ENCODE assay signal across 1 cellular context in the genomic region with DNA sequence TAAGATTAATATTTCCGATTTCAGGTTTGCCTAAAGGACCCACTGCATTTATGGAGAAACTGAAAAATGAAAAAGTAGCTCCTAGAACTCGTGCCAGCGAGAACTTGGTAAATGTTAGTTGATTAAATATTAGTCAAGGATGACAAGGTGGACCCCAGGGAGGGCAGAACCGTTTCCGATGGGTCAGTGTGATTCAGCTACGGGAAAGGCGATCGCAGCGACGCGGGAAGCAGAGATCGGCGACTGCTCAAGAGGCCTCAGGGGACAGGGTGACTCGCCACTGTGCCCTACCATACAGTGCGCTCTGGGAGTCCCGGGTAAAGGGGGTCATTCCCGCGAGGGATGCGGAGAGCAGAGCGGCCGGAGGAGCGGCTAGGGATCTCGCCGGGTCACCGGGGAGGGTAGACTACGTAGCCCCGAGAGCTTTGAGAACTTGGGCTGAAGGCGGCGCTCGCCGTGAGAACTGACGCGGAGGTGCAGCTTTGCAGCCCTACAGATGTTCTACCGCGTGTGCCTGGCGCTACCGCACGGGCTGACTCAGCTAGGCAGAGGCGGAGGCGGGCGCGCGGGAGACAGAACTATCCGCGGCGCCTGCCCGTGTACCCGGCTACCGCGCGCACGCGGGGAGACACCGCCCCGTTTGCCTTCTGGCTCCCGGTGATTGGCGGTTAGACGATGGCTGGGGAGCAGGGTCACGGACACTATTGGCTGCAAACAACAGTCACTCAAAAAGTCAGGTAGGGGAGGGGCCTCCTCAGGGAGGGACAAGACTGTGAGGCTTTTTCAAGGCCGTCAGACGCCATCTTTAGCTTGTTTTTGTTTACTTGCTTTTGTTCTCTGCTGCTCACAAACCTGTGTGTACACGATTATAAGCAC.
TF ChIP-seq lines count a peak whose summit lies in the region.

No MANE protein-coding gene starts in this region.

TF ChIP-seq in GM12878, 131 proteins besides CTCF, POLR2A, EP300 and RAD21 (continues in another document):
- TF ChIP-seq RFX5 (IDR thresholded peaks at IDR 0.05; ENCODE audit: low read depth, low read length) (peak; percentile 48; the same call in 1 of the 2 replicates), CBX5 (IDR thresholded peaks at IDR 0.05; ENCODE audit: low read depth) (peak; percentile 39; the same call in 1 of the 2 replicates), ZSCAN29 (IDR thresholded peaks at IDR 0.05) (peak; percentile 100), NBN (IDR thresholded peaks at IDR 0.05) (peak; percentile 85), CHD1 (IDR thresholded peaks at IDR 0.05; ENCODE audit: low read depth, low read length) (no peak), ETV6 (conservative IDR thresholded peaks at IDR 0.05 in 1 of 2, IDR thresholded peaks at IDR 0.05 in 1 of 2; ENCODE audit: borderline replicate concordance in 1 of 2, low read depth in 1 of 2) (no peak), TCF7 (IDR thresholded peaks at IDR 0.05; ENCODE audit: borderline replicate concordance) (no peak), NRF1 (conservative IDR thresholded peaks at IDR 0.05; ENCODE audit: low read depth, low read length) (0 out of 2 replicates have a peak, but pooled peaks have one; percentile 11), SIX5 (IDR thresholded peaks at IDR 0.05; ENCODE audit: low read depth, low read length, severe bottlenecking) (no peak), ESRRA (IDR thresholded peaks at IDR 0.05; ENCODE audit: low read length) (peak; percentile 60; the same call in 1 of the 2 replicates), ATF7 (IDR thresholded peaks at IDR 0.05; ENCODE audit: low read depth) (no peak), EGR1 (IDR thresholded peaks at IDR 0.05; ENCODE audit: borderline replicate concordance in 1 of 2, low read depth in 2 of 2, low read length in 2 of 2) (peak in 1 of 2 experiments; percentile 77; a peak in 2 of 3 replicates), SMARCA5 (IDR thresholded peaks at IDR 0.05) (peak; percentile 91), MYC (IDR thresholded peaks at IDR 0.05; ENCODE audit: insufficient read depth, insufficient read length, insufficient replicate concordance, low read length, severe bottlenecking) (peak; percentile 86), NR2F1 (conservative IDR thresholded peaks at IDR 0.05) (peak; percentile 79), ZNF207 (IDR thresholded peaks at IDR 0.05; ENCODE audit: borderline replicate concordance) (peak; percentile 91), MTA2 (IDR thresholded peaks at IDR 0.05; ENCODE audit: low read depth) (0 out of 2 replicates have a peak, but pooled peaks have one; percentile 18), POLR2AphosphoS2 (IDR thresholded peaks at IDR 0.05; ENCODE audit: low read depth, low read length) (peak; percentile 88), DPF2 (IDR thresholded peaks at IDR 0.05) (peak; percentile 96), RUNX3 (IDR thresholded peaks at IDR 0.05; ENCODE audit: low read length) (peak; percentile 44; the same call in 1 of the 2 replicates), RAD51 (IDR thresholded peaks at IDR 0.05) (no peak)
- TF ChIP-seq, protein P1, sequence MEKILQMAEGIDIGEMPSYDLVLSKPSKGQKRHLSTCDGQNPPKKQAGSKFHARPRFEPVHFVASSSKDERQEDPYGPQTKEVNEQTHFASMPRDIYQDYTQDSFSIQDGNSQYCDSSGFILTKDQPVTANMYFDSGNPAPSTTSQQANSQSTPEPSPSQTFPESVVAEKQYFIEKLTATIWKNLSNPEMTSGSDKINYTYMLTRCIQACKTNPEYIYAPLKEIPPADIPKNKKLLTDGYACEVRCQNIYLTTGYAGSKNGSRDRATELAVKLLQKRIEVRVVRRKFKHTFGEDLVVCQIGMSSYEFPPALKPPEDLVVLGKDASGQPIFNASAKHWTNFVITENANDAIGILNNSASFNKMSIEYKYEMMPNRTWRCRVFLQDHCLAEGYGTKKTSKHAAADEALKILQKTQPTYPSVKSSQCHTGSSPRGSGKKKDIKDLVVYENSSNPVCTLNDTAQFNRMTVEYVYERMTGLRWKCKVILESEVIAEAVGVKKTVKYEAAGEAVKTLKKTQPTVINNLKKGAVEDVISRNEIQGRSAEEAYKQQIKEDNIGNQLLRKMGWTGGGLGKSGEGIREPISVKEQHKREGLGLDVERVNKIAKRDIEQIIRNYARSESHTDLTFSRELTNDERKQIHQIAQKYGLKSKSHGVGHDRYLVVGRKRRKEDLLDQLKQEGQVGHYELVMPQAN (conservative IDR thresholded peaks at IDR 0.05) = 0 out of 2 replicates have a peak, but pooled peaks have one; percentile 24
- TF ChIP-seq, protein P2, sequence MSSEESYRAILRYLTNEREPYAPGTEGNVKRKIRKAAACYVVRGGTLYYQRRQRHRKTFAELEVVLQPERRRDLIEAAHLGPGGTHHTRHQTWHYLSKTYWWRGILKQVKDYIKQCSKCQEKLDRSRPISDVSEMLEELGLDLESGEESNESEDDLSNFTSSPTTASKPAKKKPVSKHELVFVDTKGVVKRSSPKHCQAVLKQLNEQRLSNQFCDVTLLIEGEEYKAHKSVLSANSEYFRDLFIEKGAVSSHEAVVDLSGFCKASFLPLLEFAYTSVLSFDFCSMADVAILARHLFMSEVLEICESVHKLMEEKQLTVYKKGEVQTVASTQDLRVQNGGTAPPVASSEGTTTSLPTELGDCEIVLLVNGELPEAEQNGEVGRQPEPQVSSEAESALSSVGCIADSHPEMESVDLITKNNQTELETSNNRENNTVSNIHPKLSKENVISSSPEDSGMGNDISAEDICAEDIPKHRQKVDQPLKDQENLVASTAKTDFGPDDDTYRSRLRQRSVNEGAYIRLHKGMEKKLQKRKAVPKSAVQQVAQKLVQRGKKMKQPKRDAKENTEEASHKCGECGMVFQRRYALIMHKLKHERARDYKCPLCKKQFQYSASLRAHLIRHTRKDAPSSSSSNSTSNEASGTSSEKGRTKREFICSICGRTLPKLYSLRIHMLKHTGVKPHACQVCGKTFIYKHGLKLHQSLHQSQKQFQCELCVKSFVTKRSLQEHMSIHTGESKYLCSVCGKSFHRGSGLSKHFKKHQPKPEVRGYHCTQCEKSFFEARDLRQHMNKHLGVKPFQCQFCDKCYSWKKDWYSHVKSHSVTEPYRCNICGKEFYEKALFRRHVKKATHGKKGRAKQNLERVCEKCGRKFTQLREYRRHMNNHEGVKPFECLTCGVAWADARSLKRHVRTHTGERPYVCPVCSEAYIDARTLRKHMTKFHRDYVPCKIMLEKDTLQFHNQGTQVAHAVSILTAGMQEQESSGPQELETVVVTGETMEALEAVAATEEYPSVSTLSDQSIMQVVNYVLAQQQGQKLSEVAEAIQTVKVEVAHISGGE (CRISPR knock-in tag; IDR thresholded peaks at IDR 0.05) = no peak
- TF ChIP-seq, protein P3, sequence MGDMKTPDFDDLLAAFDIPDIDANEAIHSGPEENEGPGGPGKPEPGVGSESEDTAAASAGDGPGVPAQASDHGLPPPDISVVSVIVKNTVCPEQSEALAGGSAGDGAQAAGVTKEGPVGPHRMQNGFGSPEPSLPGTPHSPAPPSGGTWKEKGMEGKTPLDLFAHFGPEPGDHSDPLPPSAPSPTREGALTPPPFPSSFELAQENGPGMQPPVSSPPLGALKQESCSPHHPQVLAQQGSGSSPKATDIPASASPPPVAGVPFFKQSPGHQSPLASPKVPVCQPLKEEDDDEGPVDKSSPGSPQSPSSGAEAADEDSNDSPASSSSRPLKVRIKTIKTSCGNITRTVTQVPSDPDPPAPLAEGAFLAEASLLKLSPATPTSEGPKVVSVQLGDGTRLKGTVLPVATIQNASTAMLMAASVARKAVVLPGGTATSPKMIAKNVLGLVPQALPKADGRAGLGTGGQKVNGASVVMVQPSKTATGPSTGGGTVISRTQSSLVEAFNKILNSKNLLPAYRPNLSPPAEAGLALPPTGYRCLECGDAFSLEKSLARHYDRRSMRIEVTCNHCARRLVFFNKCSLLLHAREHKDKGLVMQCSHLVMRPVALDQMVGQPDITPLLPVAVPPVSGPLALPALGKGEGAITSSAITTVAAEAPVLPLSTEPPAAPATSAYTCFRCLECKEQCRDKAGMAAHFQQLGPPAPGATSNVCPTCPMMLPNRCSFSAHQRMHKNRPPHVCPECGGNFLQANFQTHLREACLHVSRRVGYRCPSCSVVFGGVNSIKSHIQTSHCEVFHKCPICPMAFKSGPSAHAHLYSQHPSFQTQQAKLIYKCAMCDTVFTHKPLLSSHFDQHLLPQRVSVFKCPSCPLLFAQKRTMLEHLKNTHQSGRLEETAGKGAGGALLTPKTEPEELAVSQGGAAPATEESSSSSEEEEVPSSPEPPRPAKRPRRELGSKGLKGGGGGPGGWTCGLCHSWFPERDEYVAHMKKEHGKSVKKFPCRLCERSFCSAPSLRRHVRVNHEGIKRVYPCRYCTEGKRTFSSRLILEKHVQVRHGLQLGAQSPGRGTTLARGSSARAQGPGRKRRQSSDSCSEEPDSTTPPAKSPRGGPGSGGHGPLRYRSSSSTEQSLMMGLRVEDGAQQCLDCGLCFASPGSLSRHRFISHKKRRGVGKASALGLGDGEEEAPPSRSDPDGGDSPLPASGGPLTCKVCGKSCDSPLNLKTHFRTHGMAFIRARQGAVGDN (IDR thresholded peaks at IDR 0.05) = peak; percentile 69
- TF ChIP-seq, protein P4, sequence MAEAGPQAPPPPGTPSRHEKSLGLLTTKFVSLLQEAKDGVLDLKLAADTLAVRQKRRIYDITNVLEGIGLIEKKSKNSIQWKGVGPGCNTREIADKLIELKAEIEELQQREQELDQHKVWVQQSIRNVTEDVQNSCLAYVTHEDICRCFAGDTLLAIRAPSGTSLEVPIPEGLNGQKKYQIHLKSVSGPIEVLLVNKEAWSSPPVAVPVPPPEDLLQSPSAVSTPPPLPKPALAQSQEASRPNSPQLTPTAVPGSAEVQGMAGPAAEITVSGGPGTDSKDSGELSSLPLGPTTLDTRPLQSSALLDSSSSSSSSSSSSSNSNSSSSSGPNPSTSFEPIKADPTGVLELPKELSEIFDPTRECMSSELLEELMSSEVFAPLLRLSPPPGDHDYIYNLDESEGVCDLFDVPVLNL (IDR thresholded peaks at IDR 0.05; ENCODE audit: low read depth, low read length) = 0 out of 2 replicates have a peak, but pooled peaks have one; percentile 24
- TF ChIP-seq, protein P5, sequence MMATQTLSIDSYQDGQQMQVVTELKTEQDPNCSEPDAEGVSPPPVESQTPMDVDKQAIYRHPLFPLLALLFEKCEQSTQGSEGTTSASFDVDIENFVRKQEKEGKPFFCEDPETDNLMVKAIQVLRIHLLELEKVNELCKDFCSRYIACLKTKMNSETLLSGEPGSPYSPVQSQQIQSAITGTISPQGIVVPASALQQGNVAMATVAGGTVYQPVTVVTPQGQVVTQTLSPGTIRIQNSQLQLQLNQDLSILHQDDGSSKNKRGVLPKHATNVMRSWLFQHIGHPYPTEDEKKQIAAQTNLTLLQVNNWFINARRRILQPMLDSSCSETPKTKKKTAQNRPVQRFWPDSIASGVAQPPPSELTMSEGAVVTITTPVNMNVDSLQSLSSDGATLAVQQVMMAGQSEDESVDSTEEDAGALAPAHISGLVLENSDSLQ (IDR thresholded peaks at IDR 0.05) = peak; percentile 99
- TF ChIP-seq, protein P6, sequence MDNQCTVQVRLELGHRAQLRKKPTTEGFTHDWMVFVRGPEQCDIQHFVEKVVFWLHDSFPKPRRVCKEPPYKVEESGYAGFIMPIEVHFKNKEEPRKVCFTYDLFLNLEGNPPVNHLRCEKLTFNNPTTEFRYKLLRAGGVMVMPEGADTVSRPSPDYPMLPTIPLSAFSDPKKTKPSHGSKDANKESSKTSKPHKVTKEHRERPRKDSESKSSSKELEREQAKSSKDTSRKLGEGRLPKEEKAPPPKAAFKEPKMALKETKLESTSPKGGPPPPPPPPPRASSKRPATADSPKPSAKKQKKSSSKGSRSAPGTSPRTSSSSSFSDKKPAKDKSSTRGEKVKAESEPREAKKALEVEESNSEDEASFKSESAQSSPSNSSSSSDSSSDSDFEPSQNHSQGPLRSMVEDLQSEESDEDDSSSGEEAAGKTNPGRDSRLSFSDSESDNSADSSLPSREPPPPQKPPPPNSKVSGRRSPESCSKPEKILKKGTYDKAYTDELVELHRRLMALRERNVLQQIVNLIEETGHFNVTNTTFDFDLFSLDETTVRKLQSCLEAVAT (IDR thresholded peaks at IDR 0.05) = no peak
- TF ChIP-seq, protein P7, sequence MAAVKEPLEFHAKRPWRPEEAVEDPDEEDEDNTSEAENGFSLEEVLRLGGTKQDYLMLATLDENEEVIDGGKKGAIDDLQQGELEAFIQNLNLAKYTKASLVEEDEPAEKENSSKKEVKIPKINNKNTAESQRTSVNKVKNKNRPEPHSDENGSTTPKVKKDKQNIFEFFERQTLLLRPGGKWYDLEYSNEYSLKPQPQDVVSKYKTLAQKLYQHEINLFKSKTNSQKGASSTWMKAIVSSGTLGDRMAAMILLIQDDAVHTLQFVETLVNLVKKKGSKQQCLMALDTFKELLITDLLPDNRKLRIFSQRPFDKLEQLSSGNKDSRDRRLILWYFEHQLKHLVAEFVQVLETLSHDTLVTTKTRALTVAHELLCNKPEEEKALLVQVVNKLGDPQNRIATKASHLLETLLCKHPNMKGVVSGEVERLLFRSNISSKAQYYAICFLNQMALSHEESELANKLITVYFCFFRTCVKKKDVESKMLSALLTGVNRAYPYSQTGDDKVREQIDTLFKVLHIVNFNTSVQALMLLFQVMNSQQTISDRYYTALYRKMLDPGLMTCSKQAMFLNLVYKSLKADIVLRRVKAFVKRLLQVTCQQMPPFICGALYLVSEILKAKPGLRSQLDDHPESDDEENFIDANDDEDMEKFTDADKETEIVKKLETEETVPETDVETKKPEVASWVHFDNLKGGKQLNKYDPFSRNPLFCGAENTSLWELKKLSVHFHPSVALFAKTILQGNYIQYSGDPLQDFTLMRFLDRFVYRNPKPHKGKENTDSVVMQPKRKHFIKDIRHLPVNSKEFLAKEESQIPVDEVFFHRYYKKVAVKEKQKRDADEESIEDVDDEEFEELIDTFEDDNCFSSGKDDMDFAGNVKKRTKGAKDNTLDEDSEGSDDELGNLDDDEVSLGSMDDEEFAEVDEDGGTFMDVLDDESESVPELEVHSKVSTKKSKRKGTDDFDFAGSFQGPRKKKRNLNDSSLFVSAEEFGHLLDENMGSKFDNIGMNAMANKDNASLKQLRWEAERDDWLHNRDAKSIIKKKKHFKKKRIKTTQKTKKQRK (IDR thresholded peaks at IDR 0.05; ENCODE audit: low read depth, low read length) = no peak
- TF ChIP-seq, protein P8, sequence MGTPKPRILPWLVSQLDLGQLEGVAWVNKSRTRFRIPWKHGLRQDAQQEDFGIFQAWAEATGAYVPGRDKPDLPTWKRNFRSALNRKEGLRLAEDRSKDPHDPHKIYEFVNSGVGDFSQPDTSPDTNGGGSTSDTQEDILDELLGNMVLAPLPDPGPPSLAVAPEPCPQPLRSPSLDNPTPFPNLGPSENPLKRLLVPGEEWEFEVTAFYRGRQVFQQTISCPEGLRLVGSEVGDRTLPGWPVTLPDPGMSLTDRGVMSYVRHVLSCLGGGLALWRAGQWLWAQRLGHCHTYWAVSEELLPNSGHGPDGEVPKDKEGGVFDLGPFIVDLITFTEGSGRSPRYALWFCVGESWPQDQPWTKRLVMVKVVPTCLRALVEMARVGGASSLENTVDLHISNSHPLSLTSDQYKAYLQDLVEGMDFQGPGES (IDR thresholded peaks at IDR 0.05) = peak; percentile 85
- TF ChIP-seq, protein P9, sequence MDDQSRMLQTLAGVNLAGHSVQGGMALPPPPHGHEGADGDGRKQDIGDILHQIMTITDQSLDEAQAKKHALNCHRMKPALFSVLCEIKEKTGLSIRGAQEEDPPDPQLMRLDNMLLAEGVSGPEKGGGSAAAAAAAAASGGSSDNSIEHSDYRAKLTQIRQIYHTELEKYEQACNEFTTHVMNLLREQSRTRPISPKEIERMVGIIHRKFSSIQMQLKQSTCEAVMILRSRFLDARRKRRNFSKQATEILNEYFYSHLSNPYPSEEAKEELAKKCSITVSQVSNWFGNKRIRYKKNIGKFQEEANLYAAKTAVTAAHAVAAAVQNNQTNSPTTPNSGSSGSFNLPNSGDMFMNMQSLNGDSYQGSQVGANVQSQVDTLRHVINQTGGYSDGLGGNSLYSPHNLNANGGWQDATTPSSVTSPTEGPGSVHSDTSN (IDR thresholded peaks at IDR 0.05; ENCODE audit: insufficient replicate concordance, low read depth, low read length) = peak; percentile 96
